In the genomic region with DNA sequence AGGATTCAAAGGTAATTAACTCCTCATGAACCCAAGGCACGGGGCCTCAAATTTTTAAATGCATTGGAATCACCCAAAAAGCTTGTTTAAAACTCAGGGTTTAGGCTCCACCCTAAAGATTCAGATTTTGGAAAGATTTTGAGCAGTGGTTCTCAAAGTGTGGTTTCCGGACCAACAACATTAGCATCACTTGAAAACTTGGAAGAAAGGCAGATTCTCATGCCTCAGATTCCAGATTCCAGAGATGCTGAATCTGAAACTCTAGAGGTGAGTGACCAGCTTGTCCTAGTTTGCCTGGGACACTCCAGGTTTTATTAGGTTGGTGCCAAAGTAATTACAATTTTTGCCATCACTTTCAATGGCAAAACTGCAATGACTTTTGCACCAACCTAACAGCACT, we compare ENCODE assay signal across 29 cellular contexts. TPM values are rescaled to one million over a fixed set of nuclear protein-coding genes. Genes with fewer than 3 reads are reported as not detected.
DNase-seq lines count a peak whose midpoint lies in the region; ATAC-seq and TF ChIP-seq lines count a peak whose summit lies in the region.
"Had no signal": no experiment of that assay in that cellular context is flagged by ENCODE, and none has a peak within 500 bp of the region (broad histone marks: within the 10 kb centered on the region; RNA-seq: fewer than 3 reads in every experiment).

No MANE protein-coding gene starts in this region.

- H3K36me3 ChIP-seq in fibroblast of lung (ENCODE audit: control insufficient read depth, insufficient read depth, low read length) (peaks cover 46% of the 10 kb centered on the region), psoas muscle (ENCODE audit: insufficient read depth in 1 of 2, low read depth in 1 of 2) (peaks cover 3 to 85% of the 10 kb centered on the region in 2 donors), vagina (peaks cover 0 to 15% of the 10 kb centered on the region in 2 donors)

- H3K79me2 ChIP-seq in fibroblast of lung (ENCODE audit: control insufficient read depth, insufficient read depth, low read length): no peaks in the 10 kb centered on the region

- intact Hi-C loops in natural killer cell (cut with micrococcal nuclease): no loop called here
- intact Hi-C loops in psoas muscle (cut with DNase I): no loop called here
- intact Hi-C loops in vagina (cut with DNase I): loop anchor here (5.0 kb wide), 1 partner anchor 98 kb away; no protein-coding TSS in a partner anchor
- intact Hi-C loops in left colon (cut with DNase I, micrococcal nuclease): no loop called here

- no peak for ATAC-seq in natural killer cell treated with Interleukin-12 subunit alpha and Interleukin-12 subunit beta and Interleukin-15 and Interleukin-18, amount 100 ng/mL, for 72 hours
- no peak for ATAC-seq in natural killer cell
- no peak for ATAC-seq in psoas muscle
- ATAC-seq in left colon: no peak
- ATAC-seq: activated CD8-positive, alpha-beta memory T cell treated with anti-CD3 and anti-CD28 coated beads, Interleukin-2, amount 10 ng/mL, durations not matched to agents 7 days and 5 days; esophagus mucosa; Panc1; WTC11 had no signal

- H3K9me3 Mint-ChIP-seq in natural killer cell treated with Interleukin-12 subunit alpha and Interleukin-12 subunit beta and Interleukin-15 and Interleukin-18, amount 100 ng/mL, for 72 hours: no peaks in the 10 kb centered on the region
- no peaks in the 10 kb centered on the region for H3K9me3 Mint-ChIP-seq in natural killer cell
- H3K9me3 Mint-ChIP-seq: activated naive CD4-positive, alpha-beta T cell treated with anti-CD3 and anti-CD28 coated beads, Interleukin-2, amount 50 U/mL, for 24 hours; WTC11 had no signal

- no peak overlapping the region for H3K9ac ChIP-seq in fibroblast of lung (ENCODE audit: insufficient read depth, low read length)
- H3K9ac ChIP-seq: BLaER1 had no signal

- H3K36me3 Mint-ChIP-seq in natural killer cell treated with Interleukin-12 subunit alpha and Interleukin-12 subunit beta and Interleukin-15 and Interleukin-18, amount 100 ng/mL, for 72 hours: peaks cover 32% of the 10 kb centered on the region
- peaks cover 14% of the 10 kb centered on the region for H3K36me3 Mint-ChIP-seq in natural killer cell

- H3K4me1 ChIP-seq in fibroblast of lung (ENCODE audit: control insufficient read depth, extremely low read depth, insufficient read depth, low read length) (peaks cover 22% of the 10 kb centered on the region), psoas muscle (peaks cover 49% of the 10 kb centered on the region), vagina (peaks cover 35% of the 10 kb centered on the region)

- H3K4me3 ChIP-seq in fibroblast of lung (replicated peaks in 1 of 4; ENCODE audit: control extremely low read depth in 1 of 4, insufficient read depth in 1 of 4, low read depth in 3 of 4, low read length in 4 of 4): no peak overlapping the region
- no peak overlapping the region for H3K4me3 ChIP-seq in psoas muscle
- H3K4me3 ChIP-seq in vagina: no peak overlapping the region
- H3K4me3 ChIP-seq: BLaER1, smooth muscle cell, upper lobe of right lung had no signal

- H2AFZ ChIP-seq in fibroblast of lung (ENCODE audit: low read length): no peak overlapping the region

- no peaks in the 10 kb centered on the region for H3K27me3 Mint-ChIP-seq in natural killer cell treated with Interleukin-12 subunit alpha and Interleukin-12 subunit beta and Interleukin-15 and Interleukin-18, amount 100 ng/mL, for 72 hours
- H3K27me3 Mint-ChIP-seq in natural killer cell (ENCODE audit: low read depth in 2 of 2): no peaks in the 10 kb centered on the region
- H3K27me3 Mint-ChIP-seq: activated CD8-positive, alpha-beta memory T cell treated with anti-CD3 and anti-CD28 coated beads, Interleukin-2, amount 10 ng/mL, durations not matched to agents 7 days and 5 days; activated naive CD4-positive, alpha-beta T cell treated with anti-CD3 and anti-CD28 coated beads, Interleukin-2, amount 50 U/mL, for 24 hours had no signal

- no peak overlapping the region for H3K4me2 ChIP-seq in fibroblast of lung (ENCODE audit: extremely low read depth, insufficient read depth, low read length)
- H3K4me2 ChIP-seq: BLaER1, smooth muscle cell had no signal

- TF ChIP-seq CTCF in natural killer cell (IDR thresholded peaks at IDR 0.05): no peak
- no peak for TF ChIP-seq CTCF in fibroblast of lung (conservative IDR thresholded peaks at IDR 0.05 in 1 of 2, IDR thresholded peaks at IDR 0.05 in 1 of 2; ENCODE audit: low read depth in 1 of 2, low read length in 2 of 2)
- no peak for TF ChIP-seq CTCF in psoas muscle (IDR thresholded peaks at IDR 0.05)
- TF ChIP-seq CTCF in vagina (IDR thresholded peaks at IDR 0.05): no peak

- H3K27ac ChIP-seq in fibroblast of lung (ENCODE audit: insufficient read depth, low read length) (peak overlapping the region; percentile 44), psoas muscle (peak overlapping the region; percentile 63), vagina (peak overlapping the region; percentile 3)
- H3K27ac ChIP-seq: BLaER1 had no signal

- H4K20me1 ChIP-seq in fibroblast of lung (ENCODE audit: control insufficient read depth, extremely low read depth, insufficient read depth, low read length): no peaks in the 10 kb centered on the region
- H4K20me1 ChIP-seq: BLaER1 had no signal

- TF ChIP-seq POLR2A in vagina (IDR thresholded peaks at IDR 0.05): no peak

- no peak for DNase-seq in natural killer cell treated with Interleukin-12 subunit alpha and Interleukin-12 subunit beta and Interleukin-15 and Interleukin-18, amount 100 ng/mL, for 72 hours (ENCODE audit: low spot score)
- no peak for DNase-seq in natural killer cell
- no peak for DNase-seq in fibroblast of lung (ENCODE audit: low read depth in 2 of 2)
- DNase-seq in psoas muscle: no peak
- no peak for DNase-seq in vagina (ENCODE audit: extremely low spot score in 2 of 2)
- DNase-seq in NCI-H2107 treated with DMSO at 0.1 percent for 48 hours (lab: John Stamatoyannopoulos, UW; ENCODE audit: unreplicated experiment): no peak
- no peak for DNase-seq in HPDE6-E6E7 (ENCODE audit: extremely low spot score)
- DNase-seq in left colon: no peak
- DNase-seq: ACHN; activated CD4-positive, alpha-beta T cell treated with anti-CD3 and anti-CD28 coated beads, Interleukin-2, amount 50 U/mL, for 1 hour; activated CD8-positive, alpha-beta memory T cell treated with anti-CD3 and anti-CD28 coated beads, Interleukin-2, amount 10 ng/mL, durations not matched to agents 7 days and 5 days; central memory CD4-positive, alpha-beta T cell; COR-L47; DMS53; IMR-90; NCI-H1092 treated with DMSO at 0.1 percent for 48 hours; NCI-H187; NCI-H526 treated with DMSO at 0.1 percent for 48 hours; nucleus accumbens; stimulated activated CD4-positive, alpha-beta T cell treated with anti-CD3 and anti-CD28 coated beads, Interleukin-2, amount 100 ng/mL, for 24 hours; substantia nigra; SW 1271; upper lobe of right lung had no signal

- peaks cover 22 to 34% of the 10 kb centered on the region in 2 donors for H3K4me1 Mint-ChIP-seq in natural killer cell treated with Interleukin-12 subunit alpha and Interleukin-12 subunit beta and Interleukin-15 and Interleukin-18, amount 100 ng/mL, for 72 hours (ENCODE audit: low read depth in 2 of 2)
- peaks cover 22 to 23% of the 10 kb centered on the region in 2 donors for H3K4me1 Mint-ChIP-seq in natural killer cell
- H3K4me1 Mint-ChIP-seq: WTC11 had no signal

- peak overlapping the region; percentile 43 to 64 for H3K27ac Mint-ChIP-seq in natural killer cell treated with Interleukin-12 subunit alpha and Interleukin-12 subunit beta and Interleukin-15 and Interleukin-18, amount 100 ng/mL, for 72 hours
- peak overlapping the region in 1 of 2 donors; percentile 49 for H3K27ac Mint-ChIP-seq in natural killer cell
- H3K27ac Mint-ChIP-seq: activated CD8-positive, alpha-beta memory T cell treated with anti-CD3 and anti-CD28 coated beads, Interleukin-2, amount 10 ng/mL, durations not matched to agents 7 days and 5 days; activated naive CD4-positive, alpha-beta T cell treated with anti-CD3 and anti-CD28 coated beads, Interleukin-2, amount 50 U/mL, for 24 hours; WTC11 had no signal

- H3K9me3 ChIP-seq in fibroblast of lung (ENCODE audit: control insufficient read depth, insufficient read depth, low read depth, low read length) (no peaks in the 10 kb centered on the region), psoas muscle (no peaks in the 10 kb centered on the region), vagina (no peaks in the 10 kb centered on the region)
- H3K9me3 ChIP-seq: BLaER1, upper lobe of right lung had no signal

- H3K4me3 Mint-ChIP-seq in natural killer cell treated with Interleukin-12 subunit alpha and Interleukin-12 subunit beta and Interleukin-15 and Interleukin-18, amount 100 ng/mL, for 72 hours: no peak overlapping the region
- no peak overlapping the region for H3K4me3 Mint-ChIP-seq in natural killer cell
- H3K4me3 Mint-ChIP-seq: activated CD8-positive, alpha-beta memory T cell treated with anti-CD3 and anti-CD28 coated beads, Interleukin-2, amount 10 ng/mL, durations not matched to agents 7 days and 5 days; activated naive CD4-positive, alpha-beta T cell treated with anti-CD3 and anti-CD28 coated beads, Interleukin-2, amount 50 U/mL, for 24 hours; WTC11 had no signal

- WGBS in psoas muscle, 3 donors: 40 to 73% (median 54%) methylated on average over 2 of the region's 2 CpGs

- H3K27me3 ChIP-seq in fibroblast of lung (ENCODE audit: control insufficient read depth, insufficient read depth, low read length) (no peaks in the 10 kb centered on the region), psoas muscle (ENCODE audit: insufficient read depth in 3 of 3, low read length in 2 of 3) (no peaks in the 10 kb centered on the region), vagina (no peaks in the 10 kb centered on the region)
- H3K27me3 ChIP-seq: BLaER1, upper lobe of right lung had no signal

RNA-seq across cellular contexts. Expression of gene TNIP1, which starts 24.7 kb away (rescaled TPM):
- 100 to 1,000 TPM; 154 to 260 TPM for total RNA-seq in natural killer cell treated with Interleukin-12 subunit alpha and Interleukin-12 subunit beta and Interleukin-15 and Interleukin-18, amount 100 ng/mL, for 72 hours
- total RNA-seq in natural killer cell: 100 to 1,000 TPM; 140 to 180 (median 153) TPM
- 54.7 and 59.1 TPM in 2 replicates for total RNA-seq in fibroblast of lung
- polyA plus RNA-seq in fibroblast of lung: 32.9 and 47.2 TPM in 2 replicates
- 40.4 and 60.0 TPM in 2 replicates for polyA plus RNA-seq in fibroblast of lung (2012)
- polyA minus RNA-seq in fibroblast of lung (ENCODE audit: low replicate concordance): 26.1 and 37.6 TPM in 2 replicates
- 100 to 1,000 TPM; 114 to 218 (median 149) TPM for total RNA-seq in psoas muscle
- polyA plus RNA-seq in psoas muscle: 100 to 1,000 TPM in 2 of 3 donors, 10 to 100 TPM in 1; 55.5 to 167 (median 106) TPM
- total RNA-seq in vagina: 92.6 TPM
- 100 to 1,000 TPM; 200 to 215 TPM for total RNA-seq in left colon

RNA-seq across cellular contexts. Expression of gene ANXA6, which starts 52.0 kb away (rescaled TPM):
- total RNA-seq in natural killer cell treated with Interleukin-12 subunit alpha and Interleukin-12 subunit beta and Interleukin-15 and Interleukin-18, amount 100 ng/mL, for 72 hours: 100 to 1,000 TPM; 271 to 398 TPM
- total RNA-seq in natural killer cell (100 to 1,000 TPM; 504 to 629 (median 535) TPM), fibroblast of lung (430 and 615 TPM in 2 replicates), psoas muscle (100 to 1,000 TPM; 133 to 234 (median 154) TPM), vagina (190 TPM), left colon (10 to 100 TPM; 20.3 to 46.8 TPM)
- polyA plus RNA-seq in fibroblast of lung (421 and 591 TPM in 2 replicates), psoas muscle (100 to 1,000 TPM in 2 of 3 donors, 10 to 100 TPM in 1; 81.4 to 129 (median 112) TPM)
- 503 and 689 TPM in 2 replicates for polyA plus RNA-seq in fibroblast of lung (2012)
- 567 and 955 TPM in 2 replicates for polyA minus RNA-seq in fibroblast of lung (ENCODE audit: low replicate concordance)

Comparison
In these comparisons a context has a peak if more than half of its experiments do, and no peak if none do; other contexts are left out.
1. H3K27ac ChIP-seq: peak in every context shown above with its lines; median percentile 63 in psoas muscle; 44 in fibroblast of lung; 3 in vagina.